12 cellular contexts compared by ENCODE assay signal in genomic region chr1:20291621-20292020, GRCh38. TPM values are rescaled to one million over a fixed set of nuclear protein-coding genes. Genes with fewer than 3 reads are reported as not detected.
A peak's percentile ranks its signal among the peaks of the same experiment; 100 is the strongest.
DNase-seq lines count a peak whose midpoint lies in the region; ATAC-seq and TF ChIP-seq lines count a peak whose summit lies in the region.
"Had no signal": no experiment of that assay in that cellular context is flagged by ENCODE, and none has a peak within 500 bp of the region (broad histone marks: within the 10 kb centered on the region; RNA-seq: fewer than 3 reads in every experiment).

No MANE protein-coding gene starts in this region.

- POLR2A ChIA-PET in activated CD4-positive, alpha-beta T cell treated with anti-CD3 and anti-CD28 coated beads, Interleukin-2, amount 10 ng/mL, durations not matched to agents 7 days and 5 days (lab: Charles Lee): no interaction called here

- peaks cover 16% of the 10 kb centered on the region for H3K4me1 Mint-ChIP-seq in activated CD4-positive, alpha-beta T cell treated with anti-CD3 and anti-CD28 coated beads, Interleukin-2, amount 10 ng/mL, durations not matched to agents 7 days and 5 days

- H3K27me3 ChIP-seq in right atrium auricular region (peaks cover 0 to 3% of the 10 kb centered on the region in 2 donors), iPS-20b (ENCODE audit: insufficient read depth, low read length) (peaks cover 57% of the 10 kb centered on the region)

- peak; percentile 29 for ATAC-seq in Right ventricle myocardium superior (ENCODE audit: poor library complexity)
- ATAC-seq in stimulated activated naive CD8-positive, alpha-beta T cell treated with anti-CD3 and anti-CD28 coated beads, Interleukin-15, Interleukin-2, amounts not matched to agents 100 U/mL and 50 U/mL, for 24 hours: no peak
- ATAC-seq in HG03095 (IDR thresholded peaks at IDR 0.05; ENCODE audit: unreplicated experiment): no peak
- no peak for ATAC-seq in GM21381 (IDR thresholded peaks at IDR 0.05; ENCODE audit: unreplicated experiment)

- H3K4me1 ChIP-seq in right atrium auricular region: peaks cover 0 to 4% of the 10 kb centered on the region in 2 donors
- peaks cover 10% of the 10 kb centered on the region; the same call in 1 of the 2 replicates for H3K4me1 ChIP-seq in iPS-20b (ENCODE audit: insufficient read depth, low read length)

- peak overlapping the region; percentile 55 for H3K27ac Mint-ChIP-seq in activated CD4-positive, alpha-beta T cell treated with anti-CD3 and anti-CD28 coated beads, Interleukin-2, amount 10 ng/mL, durations not matched to agents 7 days and 5 days
- H3K27ac Mint-ChIP-seq: CD4-positive, alpha-beta T cell had no signal

- TF ChIP-seq CTCF in right atrium auricular region (IDR thresholded peaks at IDR 0.05): no peak

- CTCF ChIA-PET in activated CD4-positive, alpha-beta T cell treated with anti-CD3 and anti-CD28 coated beads, Interleukin-2, amount 10 ng/mL, durations not matched to agents 7 days and 5 days (lab: Charles Lee): no interaction called here

- peak overlapping the region in 1 of 2 donors; percentile 17 for H3K4me3 ChIP-seq in right atrium auricular region
- H3K4me3 ChIP-seq in iPS-20b (ENCODE audit: low read length): peak overlapping the region; percentile 67; the same call in 1 of the 2 replicates

- H3K9me3 Mint-ChIP-seq in activated CD4-positive, alpha-beta T cell treated with anti-CD3 and anti-CD28 coated beads, Interleukin-2, amount 10 ng/mL, durations not matched to agents 7 days and 5 days: no peaks in the 10 kb centered on the region
- H3K9me3 Mint-ChIP-seq: CD4-positive, alpha-beta T cell had no signal

- no peak for DNase-seq in Right ventricle myocardium superior
- DNase-seq in right atrium auricular region (ENCODE audit: low spot score): no peak
- DNase-seq in activated CD4-positive, alpha-beta T cell treated with anti-CD3 and anti-CD28 coated beads, Interleukin-2, amount 10 ng/mL, durations not matched to agents 7 days and 5 days: no peak
- DNase-seq in stimulated activated naive CD8-positive, alpha-beta T cell treated with anti-CD3 and anti-CD28 coated beads, Interleukin-15, Interleukin-2, amounts not matched to agents 100 U/mL and 50 U/mL, for 24 hours: peak; percentile 5
- DNase-seq in UCSD-AML1 (lab: John Stamatoyannopoulos, UW; ENCODE audit: unreplicated experiment): no peak
- DNase-seq: dorsolateral prefrontal cortex; NCI-H1436 treated with DMSO at 0.1 percent for 48 hours; stimulated activated naive CD4-positive, alpha-beta T cell treated with Interleukin-2 at 50 U/mL for 16 hours had no signal

- H3K27ac ChIP-seq in right atrium auricular region (no peak overlapping the region), iPS-20b (ENCODE audit: low read length) (no peak overlapping the region)
- H3K27ac ChIP-seq: dorsolateral prefrontal cortex had no signal

- H3K9ac ChIP-seq in iPS-20b (ENCODE audit: low read depth, low read length): peak overlapping the region; percentile 56; the same call in 1 of the 2 replicates

- no peaks in the 10 kb centered on the region for H3K9me3 ChIP-seq in right atrium auricular region
- H3K9me3 ChIP-seq in iPS-20b (ENCODE audit: insufficient read depth, low read depth, low read length): no peaks in the 10 kb centered on the region

- peaks cover 45% of the 10 kb centered on the region for H3K27me3 Mint-ChIP-seq in activated CD4-positive, alpha-beta T cell treated with anti-CD3 and anti-CD28 coated beads, Interleukin-2, amount 10 ng/mL, durations not matched to agents 7 days and 5 days

- H3K36me3 ChIP-seq in right atrium auricular region (no peaks in the 10 kb centered on the region), iPS-20b (ENCODE audit: insufficient read depth, low read depth, low read length) (no peaks in the 10 kb centered on the region)

- H3K36me3 Mint-ChIP-seq in activated CD4-positive, alpha-beta T cell treated with anti-CD3 and anti-CD28 coated beads, Interleukin-2, amount 10 ng/mL, durations not matched to agents 7 days and 5 days (ENCODE audit: low read depth): no peaks in the 10 kb centered on the region

- intact Hi-C loops in Right ventricle myocardium superior (cut with DNase I): no loop called here

- H3K4me3 Mint-ChIP-seq in activated CD4-positive, alpha-beta T cell treated with anti-CD3 and anti-CD28 coated beads, Interleukin-2, amount 10 ng/mL, durations not matched to agents 7 days and 5 days: peak overlapping the region; percentile 23
- H3K4me3 Mint-ChIP-seq: CD4-positive, alpha-beta T cell had no signal

RNA-seq across cellular contexts. Expression of gene VWA5B1, which starts 0.9 kb away (rescaled TPM):
- total RNA-seq in Right ventricle myocardium superior (0.13 TPM), right atrium auricular region (under 1 TPM; 0.22 to 0.43 TPM)
- under 1 TPM in 1 of 2 experiments, not detected in 1; 0.15 TPM for total RNA-seq in activated CD4-positive, alpha-beta T cell treated with anti-CD3 and anti-CD28 coated beads, Interleukin-2, amount 10 ng/mL, durations not matched to agents 7 days and 5 days
